24 cellular contexts compared by ENCODE assay signal in genomic region chr7:51228386-51228958, GRCh38.
A peak's percentile ranks its signal among the peaks of the same experiment; 100 is the strongest.
DNase-seq lines count a peak whose midpoint lies in the region; ATAC-seq and TF ChIP-seq lines count a peak whose summit lies in the region.
"Had no signal": no experiment of that assay in that cellular context is flagged by ENCODE, and none has a peak within 500 bp of the region (broad histone marks: within the 10 kb centered on the region; RNA-seq: fewer than 3 reads in every experiment).

No MANE protein-coding gene starts in this region.

- H3K9me3 Mint-ChIP-seq in activated CD4-positive, alpha-beta T cell treated with anti-CD3 and anti-CD28 coated beads for 36 hours (ENCODE audit: low read depth), result no peaks in the 10 kb centered on the region
- H3K9me3 Mint-ChIP-seq: activated T-helper 1 cell treated with anti-CD3 and anti-CD28 coated beads, Interleukin-12 subunit alpha, Interleukin-12 subunit beta, Interleukin-2, Interleukin-4 antibody, amounts not matched to agents 30 ng/mL and 10 ng/mL and 1 ng/mL, durations not matched to agents 14 hours and 24 hours and 36 hours; naive thymus-derived CD8-positive, alpha-beta T cell had no signal

- H3K4me1 ChIP-seq in tibial nerve, result peaks cover 0 to 17% (median 6%) of the 10 kb centered on the region in 4 donors
- H3K4me1 ChIP-seq: pancreas, thyroid gland had no signal

- peak; percentile 49 for ATAC-seq in omental fat pad (ENCODE audit: low FRiP score)
- ATAC-seq in activated CD4-positive, alpha-beta T cell treated with anti-CD3 and anti-CD28 coated beads for 36 hours, result no peak
- ATAC-seq: gastroesophageal sphincter; naive thymus-derived CD8-positive, alpha-beta T cell; pancreas; stimulated activated effector memory CD8-positive, alpha-beta T cell treated with anti-CD3 and anti-CD28 coated beads, Interleukin-12 subunit alpha, Interleukin-12 subunit beta, amount 100 ng/mL, for 72 hours had no signal

- H3K27me3 Mint-ChIP-seq in activated CD4-positive, alpha-beta T cell treated with anti-CD3 and anti-CD28 coated beads for 36 hours, result peaks cover 6% of the 10 kb centered on the region

- H3K4me1 Mint-ChIP-seq in activated CD4-positive, alpha-beta T cell treated with anti-CD3 and anti-CD28 coated beads for 36 hours, result no peaks in the 10 kb centered on the region
- H3K4me1 Mint-ChIP-seq: B cell; stimulated activated effector memory CD8-positive, alpha-beta T cell treated with anti-CD3 and anti-CD28 coated beads, Interleukin-12 subunit alpha, Interleukin-12 subunit beta, amount 100 ng/mL, for 72 hours had no signal

- WGBS in tibial nerve, 2 donors, result 52 to 56% methylated on average over 3 of the region's 3 CpGs

- H3K36me3 ChIP-seq in tibial nerve, result no peaks in the 10 kb centered on the region
- H3K36me3 ChIP-seq: gastroesophageal sphincter, pancreas, thyroid gland had no signal

- CTCF ChIA-PET in activated CD4-positive, alpha-beta T cell treated with anti-CD3 and anti-CD28 coated beads for 36 hours (lab: Charles Lee), result interaction anchor here (0.6 to 2.0 kb wide), 4 partner anchors 63 to 1160 kb away, joined by 3 to 4 read pairs (median 3); no protein-coding TSS in a partner anchor

- intact Hi-C loops in activated CD4-positive, alpha-beta T cell treated with anti-CD3 and anti-CD28 coated beads for 36 hours (cut with DNase I, micrococcal nuclease), result no loop called here

- H3K27ac ChIP-seq in tibial nerve, result peak overlapping the region; percentile 27 to 78 (median 60)
- H3K27ac ChIP-seq: pancreas, thyroid gland had no signal

- H3K9me3 ChIP-seq in tibial nerve, result no peaks in the 10 kb centered on the region
- H3K9me3 ChIP-seq: gastroesophageal sphincter, pancreas, thyroid gland had no signal

- POLR2A ChIA-PET in activated CD4-positive, alpha-beta T cell treated with anti-CD3 and anti-CD28 coated beads for 36 hours (lab: Charles Lee), result no interaction called here

- H3K36me3 Mint-ChIP-seq in activated CD4-positive, alpha-beta T cell treated with anti-CD3 and anti-CD28 coated beads for 36 hours (ENCODE audit: low read depth), result no peaks in the 10 kb centered on the region
- H3K36me3 Mint-ChIP-seq: naive thymus-derived CD8-positive, alpha-beta T cell; stimulated activated effector memory CD8-positive, alpha-beta T cell treated with anti-CD3 and anti-CD28 coated beads, Interleukin-12 subunit alpha, Interleukin-12 subunit beta, amount 100 ng/mL, for 72 hours had no signal

- no peak for TF ChIP-seq CTCF in epithelial cell of esophagus (IDR thresholded peaks at IDR 0.05; ENCODE audit: insufficient read depth, low read depth, low read length, missing control alignments)
- TF ChIP-seq CTCF in omental fat pad (IDR thresholded peaks at IDR 0.05), result no peak
- TF ChIP-seq CTCF in tibial nerve (IDR thresholded peaks at IDR 0.05), result no peak

- no peak overlapping the region for H3K4me3 ChIP-seq in epithelial cell of esophagus (ENCODE audit: low read length)
- peak overlapping the region in 1 of 4 donors; percentile 34 for H3K4me3 ChIP-seq in tibial nerve
- H3K4me3 ChIP-seq: gastroesophageal sphincter, pancreas, thyroid gland had no signal

- no peaks in the 10 kb centered on the region for H3K27me3 ChIP-seq in tibial nerve
- H3K27me3 ChIP-seq: gastroesophageal sphincter, pancreas, thyroid gland had no signal

- no peak overlapping the region for H3K27ac Mint-ChIP-seq in activated CD4-positive, alpha-beta T cell treated with anti-CD3 and anti-CD28 coated beads for 36 hours
- H3K27ac Mint-ChIP-seq: activated T-helper 1 cell treated with anti-CD3 and anti-CD28 coated beads, Interleukin-12 subunit alpha, Interleukin-12 subunit beta, Interleukin-2, Interleukin-4 antibody, amounts not matched to agents 30 ng/mL and 10 ng/mL and 1 ng/mL, durations not matched to agents 14 hours and 24 hours and 36 hours; B cell; naive thymus-derived CD8-positive, alpha-beta T cell; stimulated activated effector memory CD8-positive, alpha-beta T cell treated with anti-CD3 and anti-CD28 coated beads, Interleukin-12 subunit alpha, Interleukin-12 subunit beta, amount 100 ng/mL, for 72 hours had no signal

- no peak overlapping the region for H3K4me3 Mint-ChIP-seq in activated CD4-positive, alpha-beta T cell treated with anti-CD3 and anti-CD28 coated beads for 36 hours
- H3K4me3 Mint-ChIP-seq: activated T-helper 1 cell treated with anti-CD3 and anti-CD28 coated beads, Interleukin-12 subunit alpha, Interleukin-12 subunit beta, Interleukin-2, Interleukin-4 antibody, amounts not matched to agents 30 ng/mL and 10 ng/mL and 1 ng/mL, durations not matched to agents 14 hours and 24 hours and 36 hours; B cell; naive thymus-derived CD8-positive, alpha-beta T cell; stimulated activated effector memory CD8-positive, alpha-beta T cell treated with anti-CD3 and anti-CD28 coated beads, Interleukin-12 subunit alpha, Interleukin-12 subunit beta, amount 100 ng/mL, for 72 hours had no signal

- TF ChIP-seq EP300 in tibial nerve (IDR thresholded peaks at IDR 0.05), result no peak

- no peak for TF ChIP-seq POLR2A in tibial nerve (IDR thresholded peaks at IDR 0.05)

- peak; percentile 55 for DNase-seq in NCI-H510A treated with DMSO at 0.1 percent for 48 hours (lab: John Stamatoyannopoulos, UW)
- DNase-seq in NCI-H510A (lab: John Stamatoyannopoulos, UW), result no peak
- peak; percentile 18 for DNase-seq in epithelial cell of esophagus (ENCODE audit: low read depth)
- DNase-seq in omental fat pad (ENCODE audit: low spot score), result no peak
- DNase-seq in tibial nerve (ENCODE audit: low spot score in 2 of 2), result no peak
- no peak for DNase-seq in C1 segment of cervical spinal cord (lab: John Stamatoyannopoulos, UW)
- no peak for DNase-seq in activated CD4-positive, alpha-beta T cell treated with anti-CD3 and anti-CD28 coated beads for 36 hours
- DNase-seq in NOMO-1 treated with dmso at 0.1 percent for 144 hours (lab: John Stamatoyannopoulos, UW; ENCODE audit: unreplicated experiment), result no peak
- DNase-seq: 8988T; activated CD4-positive, alpha-beta T cell treated with anti-CD3 and anti-CD28 coated beads, Interleukin-2, amount 50 U/mL, for 1 hour; activated naive CD4-positive, alpha-beta T cell treated with anti-CD3 and anti-CD28 coated beads, Interleukin-2, amount 50 U/mL, for 16 hours; aorta; effector CD4-positive, alpha-beta T cell; naive thymus-derived CD8-positive, alpha-beta T cell; NCI-H524 treated with DMSO at 0.1 percent for 48 hours; pancreas; RPMI8226; stimulated activated CD4-positive, alpha-beta T cell treated with anti-CD3 and anti-CD28 coated beads, Interleukin-1b, Interleukin-23, amount 100 ng/mL, for 48 hours; T-helper 2 cell; thyroid gland had no signal

Comparison
In these comparisons a context has a peak if more than half of its experiments do, and no peak if none do; other contexts are left out.
1. DNase-seq: peak in NCI-H510A treated with DMSO at 0.1 percent for 48 hours (single experiment) and epithelial cell of esophagus (single experiment); none in NCI-H510A (single experiment), omental fat pad (single experiment), tibial nerve (0 of 2), C1 segment of cervical spinal cord (0 of 14), activated CD4-positive, alpha-beta T cell treated with anti-CD3 and anti-CD28 coated beads for 36 hours (single experiment) and NOMO-1 treated with dmso at 0.1 percent for 144 hours (single experiment).